In genomic region chr7:74022507-74022906, GRCh38 we compare ENCODE assay signal across 11 cellular contexts. TPM values are rescaled to one million over a fixed set of nuclear protein-coding genes. Genes with fewer than 3 reads are reported as not detected.
"Had no signal": no experiment of that assay in that cellular context is flagged by ENCODE, and none has a peak within 500 bp of the region (broad histone marks: within the 10 kb centered on the region; RNA-seq: fewer than 3 reads in every experiment).

No MANE protein-coding gene starts in this region.

- H3K27me3 ChIP-seq: transverse colon had no signal

- H3K4me1 Mint-ChIP-seq: activated naive CD4-positive, alpha-beta T cell treated with anti-CD3 and anti-CD28 coated beads, Interleukin-2, amount 10 ng/mL, durations not matched to agents 7 days and 5 days had no signal

- H3K9me3 Mint-ChIP-seq: activated naive CD4-positive, alpha-beta T cell treated with anti-CD3 and anti-CD28 coated beads, Interleukin-2, amount 10 ng/mL, durations not matched to agents 7 days and 5 days; stimulated activated memory B cell treated with anti-CD40 and anti-IgM and Interleukin-4, amounts not matched to agents 10 μg/mL and 1 μg/mL and 100 μg/mL, for 72 hours had no signal

- H3K4me3 ChIP-seq: transverse colon had no signal

- H3K27ac ChIP-seq: heart right ventricle, transverse colon had no signal

- DNase-seq: activated CD4-positive, CD25-positive, alpha-beta regulatory T cell treated with anti-CD3 and anti-CD28 coated beads, Interleukin-2, amount 50 U/mL, for 72 hours; activated naive CD4-positive, alpha-beta T cell treated with anti-CD3 and anti-CD28 coated beads, Interleukin-2, amount 10 ng/mL, durations not matched to agents 7 days and 5 days; activated T-cell treated with anti-CD3 and anti-CD28 coated beads for 4 hours; naive thymus-derived CD4-positive, alpha-beta T cell; posterior cingulate gyrus; retina; stimulated activated CD4-positive, alpha-beta T cell treated with anti-CD3 and anti-CD28 coated beads, Interleukin-2, amount 100 ng/mL, for 48 hours; transverse colon had no signal

- H3K36me3 Mint-ChIP-seq: activated naive CD4-positive, alpha-beta T cell treated with anti-CD3 and anti-CD28 coated beads, Interleukin-2, amount 10 ng/mL, durations not matched to agents 7 days and 5 days; naive thymus-derived CD4-positive, alpha-beta T cell; stimulated activated memory B cell treated with anti-CD40 and anti-IgM and Interleukin-4, amounts not matched to agents 10 μg/mL and 1 μg/mL and 100 μg/mL, for 72 hours had no signal

- ATAC-seq: naive thymus-derived CD4-positive, alpha-beta T cell had no signal

- H3K9me3 ChIP-seq: heart right ventricle, transverse colon had no signal

- H3K27ac Mint-ChIP-seq: activated naive CD4-positive, alpha-beta T cell treated with anti-CD3 and anti-CD28 coated beads, Interleukin-2, amount 10 ng/mL, durations not matched to agents 7 days and 5 days; naive thymus-derived CD4-positive, alpha-beta T cell; stimulated activated memory B cell treated with anti-CD40 and anti-IgM and Interleukin-4, amounts not matched to agents 10 μg/mL and 1 μg/mL and 100 μg/mL, for 72 hours had no signal

- H3K36me3 ChIP-seq: heart right ventricle, transverse colon had no signal

- H3K4me3 Mint-ChIP-seq: activated naive CD4-positive, alpha-beta T cell treated with anti-CD3 and anti-CD28 coated beads, Interleukin-2, amount 10 ng/mL, durations not matched to agents 7 days and 5 days; naive thymus-derived CD4-positive, alpha-beta T cell; stimulated activated memory B cell treated with anti-CD40 and anti-IgM and Interleukin-4, amounts not matched to agents 10 μg/mL and 1 μg/mL and 100 μg/mL, for 72 hours had no signal

RNA-seq across cellular contexts. Expression of gene ELN, which starts 5.5 kb away (rescaled TPM):
- total RNA-seq: mononuclear cell had no signal
- polyA plus RNA-seq: naive thymus-derived CD4-positive, alpha-beta T cell had no signal
